1 cellular context compared by ENCODE assay signal in genomic region chr16:58187657-58188430, GRCh38.
TF ChIP-seq lines count a peak whose summit lies in the region.

No MANE protein-coding gene starts in this region.

TF ChIP-seq in endothelial cell of umbilical vein, 7 proteins besides CTCF, POLR2A, EP300 and RAD21:
- no peak for TF ChIP-seq GATA2 (IDR thresholded peaks at IDR 0.05; ENCODE audit: insufficient read depth, insufficient read length, low read depth, low read length)
- no peak for TF ChIP-seq POLR2AphosphoS5 (IDR thresholded peaks at IDR 0.05; ENCODE audit: insufficient read depth, low read depth, low read length)
- no peak for TF ChIP-seq MAX (IDR thresholded peaks at IDR 0.05; ENCODE audit: insufficient read depth, insufficient read length)
- TF ChIP-seq JUN (IDR thresholded peaks at IDR 0.05; ENCODE audit: borderline replicate concordance, insufficient read depth, insufficient read length, low read depth), result no peak
- TF ChIP-seq MYC (IDR thresholded peaks at IDR 0.05; ENCODE audit: low read depth, low read length), result no peak
- TF ChIP-seq FOS (IDR thresholded peaks at IDR 0.05; ENCODE audit: borderline replicate concordance, insufficient read depth, low read length), result no peak
- no peak for TF ChIP-seq EZH2 (IDR thresholded peaks at IDR 0.05; ENCODE audit: borderline replicate concordance, low read depth, low read length, severe bottlenecking)
